ENCODE assay signal across 12 cellular contexts in genomic region chr2:43518718-43519117, GRCh38.
DNase-seq lines count a peak whose midpoint lies in the region; ATAC-seq and TF ChIP-seq lines count a peak whose summit lies in the region.
"Had no signal": no experiment of that assay in that cellular context is flagged by ENCODE, and none has a peak within 500 bp of the region (broad histone marks: within the 10 kb centered on the region; RNA-seq: fewer than 3 reads in every experiment).

No MANE protein-coding gene starts in this region.

- no peaks in the 10 kb centered on the region for H4K20me1 ChIP-seq in mammary epithelial cell (ENCODE audit: insufficient read depth, low read length)
- H4K20me1 ChIP-seq in MM.1S (ENCODE audit: insufficient read depth, low read length): no peaks in the 10 kb centered on the region

- H3K4me1 ChIP-seq in mammary epithelial cell (ENCODE audit: insufficient read depth, low read length) (peaks cover 33% of the 10 kb centered on the region), transverse colon (peaks cover 10 to 39% (median 16%) of the 10 kb centered on the region in 4 donors), MM.1S (ENCODE audit: low read length) (peaks cover 10% of the 10 kb centered on the region)

- H3K36me3 ChIP-seq in mammary epithelial cell (ENCODE audit: insufficient read depth, low read length): no peaks in the 10 kb centered on the region
- H3K36me3 ChIP-seq in transverse colon: no peaks in the 10 kb centered on the region
- H3K36me3 ChIP-seq in MM.1S (replicated peaks; ENCODE audit: insufficient read depth, low read length): no peaks in the 10 kb centered on the region

- no peaks in the 10 kb centered on the region for H3K27me3 ChIP-seq in mammary epithelial cell (ENCODE audit: insufficient read depth, low read length)
- H3K27me3 ChIP-seq in transverse colon: no peaks in the 10 kb centered on the region
- H3K27me3 ChIP-seq in MM.1S (replicated peaks; ENCODE audit: insufficient read depth, low read length): no peaks in the 10 kb centered on the region

- dilution Hi-C loops in mammary epithelial cell (cut with HindIII; ENCODE audit: low sequenced_read_pairs): no loop called here

- no peak for TF ChIP-seq POLR2A in transverse colon (IDR thresholded peaks at IDR 0.05)

- WGBS in mammary epithelial cell (ENCODE audit: low coverage, missing lambda C conversion rate): 90% methylated on average over 2 of the region's 2 CpGs
- 98 to 100% methylated on average over 2 of the region's 2 CpGs for WGBS in transverse colon (ENCODE audit: low coverage in 1 of 2), 2 donors

- BruUV-seq in mammary epithelial cell (replicated peaks; lab: Mats Ljungman, UMichigan): no TSS peak

- no peak overlapping the region for H3K4me3 Mint-ChIP-seq in activated naive CD8-positive, alpha-beta T cell
- no peak overlapping the region for H3K4me3 Mint-ChIP-seq in activated naive CD8-positive, alpha-beta T cell treated with anti-CD3 and anti-CD28 coated beads, Interleukin-2, amount 50 U/mL, for 24 hours
- H3K4me3 Mint-ChIP-seq in naive thymus-derived CD8-positive, alpha-beta T cell: no peak overlapping the region
- no peak overlapping the region for H3K4me3 Mint-ChIP-seq in T-helper 2 cell treated with Interferon-gamma antibody and Interleukin-4, amounts not matched to agents 5 μg/mL and 100 μg/mL, for 36 hours

- no peaks in the 10 kb centered on the region for H3K27me3 Mint-ChIP-seq in activated naive CD8-positive, alpha-beta T cell
- H3K27me3 Mint-ChIP-seq in activated naive CD8-positive, alpha-beta T cell treated with anti-CD3 and anti-CD28 coated beads, Interleukin-2, amount 50 U/mL, for 24 hours: no peaks in the 10 kb centered on the region
- H3K27me3 Mint-ChIP-seq in naive thymus-derived CD8-positive, alpha-beta T cell: no peaks in the 10 kb centered on the region
- H3K27me3 Mint-ChIP-seq in T-helper 2 cell treated with Interferon-gamma antibody and Interleukin-4, amounts not matched to agents 5 μg/mL and 100 μg/mL, for 36 hours (ENCODE audit: low read depth): no peaks in the 10 kb centered on the region

- TF ChIP-seq CTCF in mammary epithelial cell (conservative IDR thresholded peaks at IDR 0.05 in 1 of 2, IDR thresholded peaks at IDR 0.05 in 1 of 2; ENCODE audit: extremely low read depth in 1 of 2, insufficient read depth in 1 of 2, low read depth in 1 of 2, low read length in 2 of 2): no peak
- TF ChIP-seq CTCF in transverse colon (IDR thresholded peaks at IDR 0.05): no peak
- no peak for TF ChIP-seq CTCF in MM.1S (IDR thresholded peaks at IDR 0.05; ENCODE audit: low read length)

- POLR2A ChIA-PET in naive thymus-derived CD8-positive, alpha-beta T cell (lab: Charles Lee): no interaction called here

- H3K36me3 Mint-ChIP-seq in activated naive CD8-positive, alpha-beta T cell: peaks cover 4% of the 10 kb centered on the region
- peaks cover 6% of the 10 kb centered on the region for H3K36me3 Mint-ChIP-seq in activated naive CD8-positive, alpha-beta T cell treated with anti-CD3 and anti-CD28 coated beads, Interleukin-2, amount 50 U/mL, for 24 hours (ENCODE audit: low read depth)
- peaks cover 0 to 17% (median 5%) of the 10 kb centered on the region in 3 donors for H3K36me3 Mint-ChIP-seq in naive thymus-derived CD8-positive, alpha-beta T cell
- peaks cover 3% of the 10 kb centered on the region for H3K36me3 Mint-ChIP-seq in T-helper 2 cell treated with Interferon-gamma antibody and Interleukin-4, amounts not matched to agents 5 μg/mL and 100 μg/mL, for 36 hours (ENCODE audit: low read depth)

- TF ChIP-seq EP300 in transverse colon (IDR thresholded peaks at IDR 0.05; ENCODE audit: low read depth): no peak

- CTCF ChIA-PET in mammary epithelial cell (lab: Charles Lee; ENCODE audit: low non-redundant PET): no interaction called here

- ATAC-seq in activated naive CD8-positive, alpha-beta T cell treated with anti-CD3 and anti-CD28 coated beads, Interleukin-2, amount 50 U/mL, for 24 hours: no peak
- no peak for ATAC-seq in naive thymus-derived CD8-positive, alpha-beta T cell

- no peaks in the 10 kb centered on the region for H3K9me3 Mint-ChIP-seq in activated naive CD8-positive, alpha-beta T cell (ENCODE audit: low read depth)
- no peaks in the 10 kb centered on the region for H3K9me3 Mint-ChIP-seq in activated naive CD8-positive, alpha-beta T cell treated with anti-CD3 and anti-CD28 coated beads, Interleukin-2, amount 50 U/mL, for 24 hours
- H3K9me3 Mint-ChIP-seq in naive thymus-derived CD8-positive, alpha-beta T cell: no peaks in the 10 kb centered on the region
- no peaks in the 10 kb centered on the region for H3K9me3 Mint-ChIP-seq in T-helper 2 cell treated with Interferon-gamma antibody and Interleukin-4, amounts not matched to agents 5 μg/mL and 100 μg/mL, for 36 hours

- H3F3A ChIP-seq in MM.1S (ENCODE audit: insufficient read depth, low read length): peaks cover 8% of the 10 kb centered on the region; the same call in 1 of the 2 replicates

- H3K27ac Mint-ChIP-seq in activated naive CD8-positive, alpha-beta T cell: peak overlapping the region; percentile 13
- no peak overlapping the region for H3K27ac Mint-ChIP-seq in activated naive CD8-positive, alpha-beta T cell treated with anti-CD3 and anti-CD28 coated beads, Interleukin-2, amount 50 U/mL, for 24 hours
- H3K27ac Mint-ChIP-seq in naive thymus-derived CD8-positive, alpha-beta T cell: peak overlapping the region in 8 of 10 donors; percentile 7 to 80 (median 22)
- no peak overlapping the region for H3K27ac Mint-ChIP-seq in T-helper 2 cell treated with Interferon-gamma antibody and Interleukin-4, amounts not matched to agents 5 μg/mL and 100 μg/mL, for 36 hours

- H3K27ac ChIP-seq in mammary epithelial cell (ENCODE audit: insufficient read depth, low read depth, low read length): peak overlapping the region; percentile 81
- H3K27ac ChIP-seq in transverse colon: peak overlapping the region; percentile 73 to 80 (median 78)
- H3K27ac ChIP-seq in MM.1S (ENCODE audit: low read length): no peak overlapping the region

- H3K9me2 ChIP-seq in MM.1S (replicated peaks; ENCODE audit: insufficient read depth, low read length): no peaks in the 10 kb centered on the region

- H3K9me3 ChIP-seq in mammary epithelial cell (replicated peaks; ENCODE audit: insufficient read depth, low read length): no peaks in the 10 kb centered on the region
- no peaks in the 10 kb centered on the region for H3K9me3 ChIP-seq in transverse colon
- no peaks in the 10 kb centered on the region for H3K9me3 ChIP-seq in MM.1S (replicated peaks; ENCODE audit: insufficient read depth, low read length)

- DNase-seq in activated naive CD8-positive, alpha-beta T cell treated with anti-CD3 and anti-CD28 coated beads, Interleukin-2, amount 50 U/mL, for 24 hours: no peak
- DNase-seq in mammary epithelial cell (no peak), transverse colon (no peak), DMS153 (lab: John Stamatoyannopoulos, UW) (no peak), MM.1S (no peak)
- DNase-seq in naive thymus-derived CD8-positive, alpha-beta T cell: no peak
- no peak for DNase-seq in T-helper 2 cell treated with Interferon-gamma antibody and Interleukin-4, amounts not matched to agents 5 μg/mL and 100 μg/mL, for 36 hours (ENCODE audit: low spot score)
- DNase-seq: effector memory CD4-positive, alpha-beta T cell; GOT3; MV-4-11; retina had no signal

- in situ Hi-C loops in mammary epithelial cell (cut with MboI; ENCODE audit: low sequenced_read_pairs in 2 of 2) (no loop called here), transverse colon (cut with MboI; ENCODE audit: low pct_ligation_motif_present in 1 of 4, low pct_unique_long_range_greater_than_20kb in 1 of 4, low sequenced_read_pairs in 3 of 4) (no loop called here)

- no peak overlapping the region for H3K9ac ChIP-seq in mammary epithelial cell (ENCODE audit: insufficient read depth, low read length)
- no peak overlapping the region for H3K9ac ChIP-seq in MM.1S (ENCODE audit: low read length)

- H2AFZ ChIP-seq in mammary epithelial cell (ENCODE audit: low read depth, low read length): no peak overlapping the region
- no peak overlapping the region for H2AFZ ChIP-seq in MM.1S (ENCODE audit: low read length)

- no peak overlapping the region for H3K4me3 ChIP-seq in mammary epithelial cell (replicated peaks in 1 of 3; ENCODE audit: insufficient read depth in 1 of 3, low read depth in 2 of 3, low read length in 3 of 3)
- no peak overlapping the region for H3K4me3 ChIP-seq in transverse colon
- no peak overlapping the region for H3K4me3 ChIP-seq in MM.1S (ENCODE audit: low read length)

- peaks cover 35% of the 10 kb centered on the region for H3K4me1 Mint-ChIP-seq in activated naive CD8-positive, alpha-beta T cell (ENCODE audit: low read depth)
- H3K4me1 Mint-ChIP-seq in activated naive CD8-positive, alpha-beta T cell treated with anti-CD3 and anti-CD28 coated beads, Interleukin-2, amount 50 U/mL, for 24 hours: peaks cover 22% of the 10 kb centered on the region
- H3K4me1 Mint-ChIP-seq in naive thymus-derived CD8-positive, alpha-beta T cell: peaks cover 13 to 30% (median 23%) of the 10 kb centered on the region in 4 donors
- H3K4me1 Mint-ChIP-seq in T-helper 2 cell treated with Interferon-gamma antibody and Interleukin-4, amounts not matched to agents 5 μg/mL and 100 μg/mL, for 36 hours (ENCODE audit: low read depth): peaks cover 10% of the 10 kb centered on the region

- H3K79me2 ChIP-seq in mammary epithelial cell (ENCODE audit: insufficient read depth, low read length) (no peaks in the 10 kb centered on the region), MM.1S (ENCODE audit: low read length) (no peaks in the 10 kb centered on the region)

- H3K4me2 ChIP-seq in mammary epithelial cell (ENCODE audit: insufficient read depth, low read depth, low read length) (peak overlapping the region; percentile 16), MM.1S (ENCODE audit: low read depth, low read length) (no peak overlapping the region)

- intact Hi-C loops in mammary epithelial cell (cut with micrococcal nuclease) (no loop called here), transverse colon (cut with DNase I; ENCODE audit: low total_unique reads) (no loop called here)

Comparison
In these comparisons a context has a peak if more than half of its experiments do, and no peak if none do; other contexts are left out.
1. H3K27ac Mint-ChIP-seq: peak in activated naive CD8-positive, alpha-beta T cell (single experiment) and naive thymus-derived CD8-positive, alpha-beta T cell (8 of 10); none in activated naive CD8-positive, alpha-beta T cell treated with anti-CD3 and anti-CD28 coated beads, Interleukin-2, amount 50 U/mL, for 24 hours (single experiment) and T-helper 2 cell treated with Interferon-gamma antibody and Interleukin-4, amounts not matched to agents 5 μg/mL and 100 μg/mL, for 36 hours (single experiment).